12 cellular contexts compared by ENCODE assay signal in genomic region chr11:110777765-110778164, GRCh38.
DNase-seq lines count a peak whose midpoint lies in the region; ATAC-seq, FAIRE-seq and TF ChIP-seq lines count a peak whose summit lies in the region.
"Had no signal": no experiment of that assay in that cellular context is flagged by ENCODE, and none has a peak within 500 bp of the region (broad histone marks: within the 10 kb centered on the region; RNA-seq: fewer than 3 reads in every experiment).

No MANE protein-coding gene starts in this region.

- no peak overlapping the region for H3K4me3 Mint-ChIP-seq in astrocyte (ENCODE audit: unreplicated experiment)
- H3K4me3 Mint-ChIP-seq: activated CD4-positive, alpha-beta T cell treated with anti-CD3 and anti-CD28 coated beads, Interleukin-2, amount 10 ng/mL, durations not matched to agents 7 days and 5 days; type B pancreatic cell had no signal

- DNase-seq in astrocyte (ENCODE audit: low read depth) (peak; percentile 61), mucosa of descending colon (peak in 1 of 3 donors; percentile 48), HuH-7.5 (ENCODE audit: low spot score) (no peak), G401 (ENCODE audit: low spot score) (no peak)
- DNase-seq: activated CD4-positive, alpha-beta T cell treated with anti-CD3 and anti-CD28 coated beads, Interleukin-2, amount 10 ng/mL, durations not matched to agents 7 days and 5 days; NCI-H2171 treated with DMSO at 0.1 percent for 48 hours; occipital lobe had no signal

- intact Hi-C loops in mucosa of descending colon (cut with DNase I, micrococcal nuclease) = no loop called here

- TF ChIP-seq CTCF in astrocyte (IDR thresholded peaks at IDR 0.05; ENCODE audit: insufficient read depth, low read depth, low read length) (no peak), mucosa of descending colon (IDR thresholded peaks at IDR 0.05) (no peak)

- H2AFZ ChIP-seq in astrocyte (ENCODE audit: low read depth, low read length) = no peak overlapping the region

- H3K4me1 Mint-ChIP-seq in astrocyte (ENCODE audit: low read depth, unreplicated experiment) = peaks cover 4% of the 10 kb centered on the region
- H3K4me1 Mint-ChIP-seq: activated CD4-positive, alpha-beta T cell treated with anti-CD3 and anti-CD28 coated beads, Interleukin-2, amount 10 ng/mL, durations not matched to agents 7 days and 5 days had no signal

- in situ Hi-C loops in G401 (cut with HindIII; ENCODE audit: low sequenced_read_pairs) = no loop called here

- H3K27ac Mint-ChIP-seq in astrocyte (ENCODE audit: unreplicated experiment) = no peak overlapping the region
- H3K27ac Mint-ChIP-seq: activated CD4-positive, alpha-beta T cell treated with anti-CD3 and anti-CD28 coated beads, Interleukin-2, amount 10 ng/mL, durations not matched to agents 7 days and 5 days; type B pancreatic cell had no signal

- ATAC-seq in HG02981 (IDR thresholded peaks at IDR 0.05; ENCODE audit: unreplicated experiment) (peak; percentile 43), mucosa of descending colon (peak; percentile 80), GM19467 (IDR thresholded peaks at IDR 0.05; ENCODE audit: unreplicated experiment) (no peak), HG02623 (IDR thresholded peaks at IDR 0.05; ENCODE audit: unreplicated experiment) (no peak)

- H3K27me3 Mint-ChIP-seq in astrocyte (ENCODE audit: low read depth, unreplicated experiment) = peaks cover 3% of the 10 kb centered on the region
- H3K27me3 Mint-ChIP-seq: type B pancreatic cell had no signal

- no peak for FAIRE-seq in astrocyte (lab: Jason Lieb, UNC)

- peaks cover 13 to 40% (median 32%) of the 10 kb centered on the region in 10 experiments for H3K4me1 ChIP-seq in BLaER1 treated with 17β-estradiol and CSF1 and Interleukin-3, amounts not matched to agents 10 nM and 100 nM
- peaks cover 4% of the 10 kb centered on the region for H3K4me1 ChIP-seq in astrocyte (ENCODE audit: insufficient read depth, low read length)
- peaks cover 3% of the 10 kb centered on the region for H3K4me1 ChIP-seq in mucosa of descending colon (ENCODE audit: low read depth)

- H4K20me1 ChIP-seq in BLaER1 treated with 17β-estradiol and CSF1 and Interleukin-3, amounts not matched to agents 10 nM and 100 nM = no peaks in the 10 kb centered on the region
- no peaks in the 10 kb centered on the region for H4K20me1 ChIP-seq in astrocyte (ENCODE audit: insufficient read depth, low read length)

- H3K9me3 Mint-ChIP-seq in astrocyte (ENCODE audit: unreplicated experiment) = peaks cover 7% of the 10 kb centered on the region

- H3K9ac ChIP-seq in BLaER1 treated with 17β-estradiol and CSF1 and Interleukin-3, amounts not matched to agents 10 nM and 100 nM = peak overlapping the region in 4 of 11 experiments; percentile 7 to 57 (median 39); a peak in 6 of 22 replicates
- H3K9ac ChIP-seq in astrocyte (ENCODE audit: low read length) = no peak overlapping the region

- H3K36me3 Mint-ChIP-seq in astrocyte (ENCODE audit: low read depth, unreplicated experiment) = no peaks in the 10 kb centered on the region
- H3K36me3 Mint-ChIP-seq: type B pancreatic cell had no signal

- H3K27ac ChIP-seq in BLaER1 treated with 17β-estradiol and CSF1 and Interleukin-3, amounts not matched to agents 10 nM and 100 nM = peak overlapping the region in 9 of 11 experiments; percentile 38 to 83 (median 65); a peak in 17 of 22 replicates
- no peak overlapping the region for H3K27ac ChIP-seq in astrocyte (ENCODE audit: low read depth, low read length)

- H3K4me2 ChIP-seq in BLaER1 treated with 17β-estradiol and CSF1 and Interleukin-3, amounts not matched to agents 10 nM and 100 nM = peak overlapping the region; percentile 5 to 79 (median 61); a peak in 21 of 22 replicates
- peak overlapping the region; percentile 41 for H3K4me2 ChIP-seq in astrocyte (ENCODE audit: low read length)

- no peaks in the 10 kb centered on the region for H3K27me3 ChIP-seq in BLaER1 treated with 17β-estradiol and CSF1 and Interleukin-3, amounts not matched to agents 10 nM and 100 nM
- no peaks in the 10 kb centered on the region for H3K27me3 ChIP-seq in astrocyte (ENCODE audit: insufficient read depth, low read length)

- no peak overlapping the region for H3K4me3 ChIP-seq in BLaER1 treated with 17β-estradiol and CSF1 and Interleukin-3, amounts not matched to agents 10 nM and 100 nM
- H3K4me3 ChIP-seq in astrocyte (ENCODE audit: insufficient read depth, low read depth, low read length) (no peak overlapping the region), mucosa of descending colon (no peak overlapping the region)

- H3K9me3 ChIP-seq in BLaER1 treated with 17β-estradiol and CSF1 and Interleukin-3, amounts not matched to agents 10 nM and 100 nM (replicated peaks in 1 of 11) = peaks cover 0 to 8% (median 5%) of the 10 kb centered on the region in 11 experiments; a peak in 7 of 22 replicates
- H3K9me3 ChIP-seq in astrocyte (ENCODE audit: insufficient read depth, low read depth, low read length) = no peaks in the 10 kb centered on the region
- H3K9me3 ChIP-seq in mucosa of descending colon = peaks cover 4% of the 10 kb centered on the region

- H3K36me3 ChIP-seq in BLaER1 treated with 17β-estradiol and CSF1 and Interleukin-3, amounts not matched to agents 10 nM and 100 nM = no peaks in the 10 kb centered on the region
- H3K36me3 ChIP-seq in astrocyte (ENCODE audit: insufficient read depth, low read length) (no peaks in the 10 kb centered on the region), mucosa of descending colon (ENCODE audit: low read depth) (no peaks in the 10 kb centered on the region)

- no peaks in the 10 kb centered on the region for H3K79me2 ChIP-seq in astrocyte (ENCODE audit: insufficient read depth, low read length)

Comparison
In these comparisons a context has a peak if more than half of its experiments do, and no peak if none do; other contexts are left out.
1. ATAC-seq: peak in HG02981 (single experiment) and mucosa of descending colon (single experiment); none in GM19467 (single experiment) and HG02623 (single experiment).